1 cellular context compared by ENCODE assay signal in genomic region chr2:216299588-216299987, GRCh38.
TF ChIP-seq lines count a peak whose summit lies in the region.

No MANE protein-coding gene starts in this region.

TF ChIP-seq in WTC11, 78 proteins besides CTCF, POLR2A, EP300 and RAD21:
- TF ChIP-seq SOX15 (CRISPR knock-in tag; IDR thresholded peaks at IDR 0.05) (no peak), ZNF396 (CRISPR knock-in tag; IDR thresholded peaks at IDR 0.05; ENCODE audit: borderline replicate concordance) (no peak), ZNF281 (CRISPR knock-in tag; IDR thresholded peaks at IDR 0.05) (no peak), ZNF416 (CRISPR knock-in tag; IDR thresholded peaks at IDR 0.05) (no peak), MAX (CRISPR knock-in tag; IDR thresholded peaks at IDR 0.05) (no peak), CDX4 (CRISPR knock-in tag; IDR thresholded peaks at IDR 0.05; ENCODE audit: borderline replicate concordance) (no peak), ZMAT4 (CRISPR knock-in tag; IDR thresholded peaks at IDR 0.05) (no peak), ZNF263 (CRISPR knock-in tag; IDR thresholded peaks at IDR 0.05; ENCODE audit: low read depth) (no peak), GTF2I (CRISPR knock-in tag; conservative IDR thresholded peaks at IDR 0.05) (no peak), KAT7 (CRISPR knock-in tag; IDR thresholded peaks at IDR 0.05; ENCODE audit: borderline replicate concordance) (no peak), TCF7 (CRISPR knock-in tag; IDR thresholded peaks at IDR 0.05; ENCODE audit: low read depth) (no peak), JUN (CRISPR knock-in tag; IDR thresholded peaks at IDR 0.05) (no peak), ATF3 (CRISPR knock-in tag; conservative IDR thresholded peaks at IDR 0.05) (no peak), PREB (CRISPR knock-in tag; IDR thresholded peaks at IDR 0.05; ENCODE audit: borderline replicate concordance) (no peak), MLX (CRISPR knock-in tag; IDR thresholded peaks at IDR 0.05) (no peak), ZBTB21 (CRISPR knock-in tag; IDR thresholded peaks at IDR 0.05; ENCODE audit: borderline replicate concordance) (no peak), ETV6 (CRISPR knock-in tag; IDR thresholded peaks at IDR 0.05) (no peak), FOXJ3 (CRISPR knock-in tag; IDR thresholded peaks at IDR 0.05; ENCODE audit: borderline replicate concordance) (no peak)
